ENCODE assay signal across 1 cellular context in the genomic region with DNA sequence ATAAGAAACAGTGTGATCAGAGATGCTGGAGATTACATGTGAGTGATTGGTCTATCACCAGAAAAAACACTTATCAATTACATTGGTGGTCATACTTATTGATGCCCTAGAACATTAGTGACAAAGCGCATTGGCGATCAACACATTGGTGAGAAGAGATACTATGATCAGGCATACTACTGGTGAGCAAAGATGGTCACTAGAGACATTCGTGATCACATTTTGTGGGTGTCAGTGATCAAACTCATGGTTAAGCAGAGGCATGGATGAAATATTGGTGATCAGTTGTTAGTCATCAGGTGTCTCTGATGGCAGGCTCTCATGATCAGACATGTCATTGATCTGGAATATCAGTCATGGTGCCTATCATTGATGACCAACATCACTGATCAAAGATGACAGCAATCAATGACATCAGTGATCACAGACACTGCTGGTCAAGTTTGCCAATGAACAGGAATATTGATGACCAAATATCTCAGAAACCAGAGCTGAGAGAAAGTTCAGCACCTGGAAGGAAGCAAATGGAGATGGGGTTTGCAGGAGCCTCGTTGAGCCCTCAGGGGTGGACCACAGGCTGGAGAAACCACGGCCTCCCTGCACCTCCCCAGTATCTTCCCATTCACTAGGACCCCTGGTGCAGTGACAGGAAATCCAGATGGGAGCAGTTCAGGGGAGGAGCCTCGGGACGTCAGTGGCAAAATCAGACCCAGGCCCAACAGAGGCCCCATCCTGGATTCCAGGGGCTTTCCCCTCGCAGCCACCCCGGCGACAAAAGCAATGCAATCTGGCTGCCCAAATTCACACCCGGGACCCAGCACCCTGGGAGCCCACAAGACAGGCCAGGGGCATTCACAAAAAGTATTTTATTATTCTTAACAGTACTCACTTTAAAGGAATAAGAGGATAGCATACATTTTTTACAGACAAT.
TF ChIP-seq lines count a peak whose summit lies in the region.

No MANE protein-coding gene starts in this region.

TF ChIP-seq in K562, 482 proteins besides CTCF, POLR2A, EP300 and RAD21 (continued from another document):
- TF ChIP-seq, protein P1, sequence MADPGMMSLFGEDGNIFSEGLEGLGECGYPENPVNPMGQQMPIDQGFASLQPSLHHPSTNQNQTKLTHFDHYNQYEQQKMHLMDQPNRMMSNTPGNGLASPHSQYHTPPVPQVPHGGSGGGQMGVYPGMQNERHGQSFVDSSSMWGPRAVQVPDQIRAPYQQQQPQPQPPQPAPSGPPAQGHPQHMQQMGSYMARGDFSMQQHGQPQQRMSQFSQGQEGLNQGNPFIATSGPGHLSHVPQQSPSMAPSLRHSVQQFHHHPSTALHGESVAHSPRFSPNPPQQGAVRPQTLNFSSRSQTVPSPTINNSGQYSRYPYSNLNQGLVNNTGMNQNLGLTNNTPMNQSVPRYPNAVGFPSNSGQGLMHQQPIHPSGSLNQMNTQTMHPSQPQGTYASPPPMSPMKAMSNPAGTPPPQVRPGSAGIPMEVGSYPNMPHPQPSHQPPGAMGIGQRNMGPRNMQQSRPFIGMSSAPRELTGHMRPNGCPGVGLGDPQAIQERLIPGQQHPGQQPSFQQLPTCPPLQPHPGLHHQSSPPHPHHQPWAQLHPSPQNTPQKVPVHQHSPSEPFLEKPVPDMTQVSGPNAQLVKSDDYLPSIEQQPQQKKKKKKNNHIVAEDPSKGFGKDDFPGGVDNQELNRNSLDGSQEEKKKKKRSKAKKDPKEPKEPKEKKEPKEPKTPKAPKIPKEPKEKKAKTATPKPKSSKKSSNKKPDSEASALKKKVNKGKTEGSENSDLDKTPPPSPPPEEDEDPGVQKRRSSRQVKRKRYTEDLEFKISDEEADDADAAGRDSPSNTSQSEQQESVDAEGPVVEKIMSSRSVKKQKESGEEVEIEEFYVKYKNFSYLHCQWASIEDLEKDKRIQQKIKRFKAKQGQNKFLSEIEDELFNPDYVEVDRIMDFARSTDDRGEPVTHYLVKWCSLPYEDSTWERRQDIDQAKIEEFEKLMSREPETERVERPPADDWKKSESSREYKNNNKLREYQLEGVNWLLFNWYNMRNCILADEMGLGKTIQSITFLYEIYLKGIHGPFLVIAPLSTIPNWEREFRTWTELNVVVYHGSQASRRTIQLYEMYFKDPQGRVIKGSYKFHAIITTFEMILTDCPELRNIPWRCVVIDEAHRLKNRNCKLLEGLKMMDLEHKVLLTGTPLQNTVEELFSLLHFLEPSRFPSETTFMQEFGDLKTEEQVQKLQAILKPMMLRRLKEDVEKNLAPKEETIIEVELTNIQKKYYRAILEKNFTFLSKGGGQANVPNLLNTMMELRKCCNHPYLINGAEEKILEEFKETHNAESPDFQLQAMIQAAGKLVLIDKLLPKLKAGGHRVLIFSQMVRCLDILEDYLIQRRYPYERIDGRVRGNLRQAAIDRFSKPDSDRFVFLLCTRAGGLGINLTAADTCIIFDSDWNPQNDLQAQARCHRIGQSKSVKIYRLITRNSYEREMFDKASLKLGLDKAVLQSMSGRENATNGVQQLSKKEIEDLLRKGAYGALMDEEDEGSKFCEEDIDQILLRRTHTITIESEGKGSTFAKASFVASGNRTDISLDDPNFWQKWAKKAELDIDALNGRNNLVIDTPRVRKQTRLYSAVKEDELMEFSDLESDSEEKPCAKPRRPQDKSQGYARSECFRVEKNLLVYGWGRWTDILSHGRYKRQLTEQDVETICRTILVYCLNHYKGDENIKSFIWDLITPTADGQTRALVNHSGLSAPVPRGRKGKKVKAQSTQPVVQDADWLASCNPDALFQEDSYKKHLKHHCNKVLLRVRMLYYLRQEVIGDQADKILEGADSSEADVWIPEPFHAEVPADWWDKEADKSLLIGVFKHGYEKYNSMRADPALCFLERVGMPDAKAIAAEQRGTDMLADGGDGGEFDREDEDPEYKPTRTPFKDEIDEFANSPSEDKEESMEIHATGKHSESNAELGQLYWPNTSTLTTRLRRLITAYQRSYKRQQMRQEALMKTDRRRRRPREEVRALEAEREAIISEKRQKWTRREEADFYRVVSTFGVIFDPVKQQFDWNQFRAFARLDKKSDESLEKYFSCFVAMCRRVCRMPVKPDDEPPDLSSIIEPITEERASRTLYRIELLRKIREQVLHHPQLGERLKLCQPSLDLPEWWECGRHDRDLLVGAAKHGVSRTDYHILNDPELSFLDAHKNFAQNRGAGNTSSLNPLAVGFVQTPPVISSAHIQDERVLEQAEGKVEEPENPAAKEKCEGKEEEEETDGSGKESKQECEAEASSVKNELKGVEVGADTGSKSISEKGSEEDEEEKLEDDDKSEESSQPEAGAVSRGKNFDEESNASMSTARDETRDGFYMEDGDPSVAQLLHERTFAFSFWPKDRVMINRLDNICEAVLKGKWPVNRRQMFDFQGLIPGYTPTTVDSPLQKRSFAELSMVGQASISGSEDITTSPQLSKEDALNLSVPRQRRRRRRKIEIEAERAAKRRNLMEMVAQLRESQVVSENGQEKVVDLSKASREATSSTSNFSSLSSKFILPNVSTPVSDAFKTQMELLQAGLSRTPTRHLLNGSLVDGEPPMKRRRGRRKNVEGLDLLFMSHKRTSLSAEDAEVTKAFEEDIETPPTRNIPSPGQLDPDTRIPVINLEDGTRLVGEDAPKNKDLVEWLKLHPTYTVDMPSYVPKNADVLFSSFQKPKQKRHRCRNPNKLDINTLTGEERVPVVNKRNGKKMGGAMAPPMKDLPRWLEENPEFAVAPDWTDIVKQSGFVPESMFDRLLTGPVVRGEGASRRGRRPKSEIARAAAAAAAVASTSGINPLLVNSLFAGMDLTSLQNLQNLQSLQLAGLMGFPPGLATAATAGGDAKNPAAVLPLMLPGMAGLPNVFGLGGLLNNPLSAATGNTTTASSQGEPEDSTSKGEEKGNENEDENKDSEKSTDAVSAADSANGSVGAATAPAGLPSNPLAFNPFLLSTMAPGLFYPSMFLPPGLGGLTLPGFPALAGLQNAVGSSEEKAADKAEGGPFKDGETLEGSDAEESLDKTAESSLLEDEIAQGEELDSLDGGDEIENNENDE (IDR thresholded peaks at IDR 0.05; ENCODE audit: low read depth, low read length): peak; percentile 9
- TF ChIP-seq ILF3 (IDR thresholded peaks at IDR 0.05; ENCODE audit: borderline replicate concordance): 0 out of 2 replicates have a peak, but pooled peaks have one; percentile 34
- TF ChIP-seq SMARCA5 (IDR thresholded peaks at IDR 0.05): no peak
- no peak for TF ChIP-seq ZNF384 (IDR thresholded peaks at IDR 0.05; ENCODE audit: low read depth, low read length)
- no peak for TF ChIP-seq SLC30A9 (CRISPR knock-in tag; IDR thresholded peaks at IDR 0.05)
- peak; percentile 76 for TF ChIP-seq RBFOX2 (IDR thresholded peaks at IDR 0.05; ENCODE audit: low read depth, low read length)
- 0 out of 2 replicates have a peak, but pooled peaks have one; percentile 34 for TF ChIP-seq ZNF77 (CRISPR knock-in tag; IDR thresholded peaks at IDR 0.05)
- TF ChIP-seq, protein P2, sequence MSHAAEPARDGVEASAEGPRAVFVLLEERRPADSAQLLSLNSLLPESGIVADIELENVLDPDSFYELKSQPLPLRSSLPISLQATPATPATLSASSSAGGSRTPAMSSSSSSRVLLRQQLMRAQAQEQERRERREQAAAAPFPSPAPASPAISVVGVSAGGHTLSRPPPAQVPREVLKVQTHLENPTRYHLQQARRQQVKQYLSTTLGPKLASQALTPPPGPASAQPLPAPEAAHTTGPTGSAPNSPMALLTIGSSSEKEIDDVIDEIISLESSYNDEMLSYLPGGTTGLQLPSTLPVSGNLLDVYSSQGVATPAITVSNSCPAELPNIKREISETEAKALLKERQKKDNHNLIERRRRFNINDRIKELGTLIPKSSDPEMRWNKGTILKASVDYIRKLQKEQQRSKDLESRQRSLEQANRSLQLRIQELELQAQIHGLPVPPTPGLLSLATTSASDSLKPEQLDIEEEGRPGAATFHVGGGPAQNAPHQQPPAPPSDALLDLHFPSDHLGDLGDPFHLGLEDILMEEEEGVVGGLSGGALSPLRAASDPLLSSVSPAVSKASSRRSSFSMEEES (CRISPR knock-in tag; IDR thresholded peaks at IDR 0.05): no peak
- no peak for TF ChIP-seq NR2C2 (CRISPR knock-in tag; IDR thresholded peaks at IDR 0.05)
- TF ChIP-seq NR2C2 (tag; IDR thresholded peaks at IDR 0.05): no peak
- no peak for TF ChIP-seq KLF1 (tag; IDR thresholded peaks at IDR 0.05)
- TF ChIP-seq, protein P3, sequence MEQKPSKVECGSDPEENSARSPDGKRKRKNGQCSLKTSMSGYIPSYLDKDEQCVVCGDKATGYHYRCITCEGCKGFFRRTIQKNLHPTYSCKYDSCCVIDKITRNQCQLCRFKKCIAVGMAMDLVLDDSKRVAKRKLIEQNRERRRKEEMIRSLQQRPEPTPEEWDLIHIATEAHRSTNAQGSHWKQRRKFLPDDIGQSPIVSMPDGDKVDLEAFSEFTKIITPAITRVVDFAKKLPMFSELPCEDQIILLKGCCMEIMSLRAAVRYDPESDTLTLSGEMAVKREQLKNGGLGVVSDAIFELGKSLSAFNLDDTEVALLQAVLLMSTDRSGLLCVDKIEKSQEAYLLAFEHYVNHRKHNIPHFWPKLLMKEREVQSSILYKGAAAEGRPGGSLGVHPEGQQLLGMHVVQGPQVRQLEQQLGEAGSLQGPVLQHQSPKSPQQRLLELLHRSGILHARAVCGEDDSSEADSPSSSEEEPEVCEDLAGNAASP (IDR thresholded peaks at IDR 0.05): no peak
- no peak for TF ChIP-seq TBL1XR1 (IDR thresholded peaks at IDR 0.05; ENCODE audit: low read length in 2 of 2)
- TF ChIP-seq PRPF4 (IDR thresholded peaks at IDR 0.05; ENCODE audit: insufficient read depth, low read depth, low read length, poor library complexity, severe bottlenecking): no peak
- TF ChIP-seq GATAD2B (IDR thresholded peaks at IDR 0.05; ENCODE audit: borderline replicate concordance): no peak
- TF ChIP-seq, protein P4, sequence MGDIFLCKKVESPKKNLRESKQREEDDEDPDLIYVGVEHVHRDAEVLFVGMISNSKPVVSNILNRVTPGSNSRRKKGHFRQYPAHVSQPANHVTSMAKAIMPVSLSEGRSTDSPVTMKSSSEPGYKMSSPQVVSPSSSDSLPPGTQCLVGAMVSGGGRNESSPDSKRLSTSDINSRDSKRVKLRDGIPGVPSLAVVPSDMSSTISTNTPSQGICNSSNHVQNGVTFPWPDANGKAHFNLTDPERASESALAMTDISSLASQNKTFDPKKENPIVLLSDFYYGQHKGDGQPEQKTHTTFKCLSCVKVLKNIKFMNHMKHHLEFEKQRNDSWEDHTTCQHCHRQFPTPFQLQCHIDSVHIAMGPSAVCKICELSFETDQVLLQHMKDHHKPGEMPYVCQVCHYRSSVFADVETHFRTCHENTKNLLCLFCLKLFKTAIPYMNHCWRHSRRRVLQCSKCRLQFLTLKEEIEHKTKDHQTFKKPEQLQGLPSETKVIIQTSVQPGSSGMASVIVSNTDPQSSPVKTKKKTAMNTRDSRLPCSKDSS (IDR thresholded peaks at IDR 0.05; ENCODE audit: low read depth, partially characterized antibody): no peak
- peak in 1 of 2 experiments; percentile 22; a peak in 1 of 4 replicates for TF ChIP-seq TRIM24 (IDR thresholded peaks at IDR 0.05)
- no peak for TF ChIP-seq NR4A1 (CRISPR knock-in tag; IDR thresholded peaks at IDR 0.05)
- TF ChIP-seq NR4A1 (tag; IDR thresholded peaks at IDR 0.05): no peak
- no peak for TF ChIP-seq NELFE (IDR thresholded peaks at IDR 0.05; ENCODE audit: insufficient read depth, insufficient read length)
- TF ChIP-seq RFX7 (CRISPR knock-in tag; IDR thresholded peaks at IDR 0.05): 0 out of 2 replicates have a peak, but pooled peaks have one; percentile 2
- TF ChIP-seq ZNF785 (CRISPR knock-in tag; IDR thresholded peaks at IDR 0.05): no peak
- no peak for TF ChIP-seq MXI1 (IDR thresholded peaks at IDR 0.05; ENCODE audit: low read depth, low read length)
- no peak for TF ChIP-seq DACH1 (IDR thresholded peaks at IDR 0.05; ENCODE audit: partially characterized antibody)
- peak; percentile 72 for TF ChIP-seq POLR2B (IDR thresholded peaks at IDR 0.05; ENCODE audit: low read depth, partially characterized antibody)
- peak; percentile 56; the same call in 1 of the 2 replicates for TF ChIP-seq PML (IDR thresholded peaks at IDR 0.05; ENCODE audit: low read length)
- TF ChIP-seq NCOR1 (IDR thresholded peaks at IDR 0.05): peak; percentile 28; the same call in 1 of the 2 replicates
- no peak for TF ChIP-seq RBM39 (optimal IDR thresholded peaks at IDR 0.05; ENCODE audit: low read depth, low read length)
- TF ChIP-seq MIER1 (IDR thresholded peaks at IDR 0.05; ENCODE audit: low read depth): no peak
- no peak for TF ChIP-seq FOXM1 (IDR thresholded peaks at IDR 0.05; ENCODE audit: low read depth)
- TF ChIP-seq FOXM1 (CRISPR knock-in tag; IDR thresholded peaks at IDR 0.05; ENCODE audit: low read depth): no peak
- TF ChIP-seq CCNT2 (IDR thresholded peaks at IDR 0.05; ENCODE audit: borderline replicate concordance, extremely low read depth, insufficient read length, low read depth, low read length): peak; percentile 22
- TF ChIP-seq POLR2AphosphoS5 (IDR thresholded peaks at IDR 0.05; ENCODE audit: control insufficient read depth, insufficient read depth, low read depth, low read length): peak; percentile 45; the same call in 1 of the 2 replicates
- TF ChIP-seq KAT7 (CRISPR knock-in tag; IDR thresholded peaks at IDR 0.05; ENCODE audit: borderline replicate concordance): no peak
- TF ChIP-seq ZBED1 (IDR thresholded peaks at IDR 0.05): peak; percentile 62; the same call in 1 of the 2 replicates
- TF ChIP-seq CAMTA2 (CRISPR knock-in tag; conservative IDR thresholded peaks at IDR 0.05): peak; percentile 13; the same call in 1 of the 2 replicates
